8 cellular contexts compared by ENCODE assay signal in genomic region chr3:48989126-48989795, GRCh38. TPM values are rescaled to one million over a fixed set of nuclear protein-coding genes. Genes with fewer than 3 reads are reported as not detected.
DNase-seq lines count a peak whose midpoint lies in the region; ATAC-seq and TF ChIP-seq lines count a peak whose summit lies in the region.

No MANE protein-coding gene starts in this region.

- H3K9me3 ChIP-seq in stomach = no peaks in the 10 kb centered on the region

- peaks cover 21% of the 10 kb centered on the region for H3K36me3 Mint-ChIP-seq in activated CD4-positive, alpha-beta T cell treated with anti-CD3 and anti-CD28 coated beads, Interleukin-2, amount 10 ng/mL, durations not matched to agents 7 days and 5 days (ENCODE audit: low read depth)
- H3K36me3 Mint-ChIP-seq in activated CD4-positive, alpha-beta memory T cell treated with anti-CD3 and anti-CD28 coated beads for 36 hours = peaks cover 15% of the 10 kb centered on the region

- H3K4me1 Mint-ChIP-seq in activated CD4-positive, alpha-beta T cell treated with anti-CD3 and anti-CD28 coated beads, Interleukin-2, amount 10 ng/mL, durations not matched to agents 7 days and 5 days = peaks cover 51% of the 10 kb centered on the region
- H3K4me1 Mint-ChIP-seq in activated CD4-positive, alpha-beta memory T cell treated with anti-CD3 and anti-CD28 coated beads for 36 hours (ENCODE audit: low read depth) = peaks cover 37% of the 10 kb centered on the region

- peaks cover 31 to 51% (median 40%) of the 10 kb centered on the region in 4 donors for H3K4me1 ChIP-seq in stomach

- intact Hi-C loops in activated CD4-positive, alpha-beta memory T cell treated with anti-CD3 and anti-CD28 coated beads for 36 hours (cut with micrococcal nuclease) = loop anchor here (1.0 to 2.0 kb wide), 4 partner anchors 18 to 460 kb away; partner anchors contain the start of genes IMPDH2 and WDR6
- intact Hi-C loops in stomach (cut with DNase I; ENCODE audit: low total_unique reads) = no loop called here

- no peaks in the 10 kb centered on the region for H3K27me3 ChIP-seq in stomach

- H3K27ac Mint-ChIP-seq in activated CD4-positive, alpha-beta T cell treated with anti-CD3 and anti-CD28 coated beads, Interleukin-2, amount 10 ng/mL, durations not matched to agents 7 days and 5 days = peak overlapping the region; percentile 92
- peak overlapping the region; percentile 94 for H3K27ac Mint-ChIP-seq in activated CD4-positive, alpha-beta memory T cell treated with anti-CD3 and anti-CD28 coated beads for 36 hours

- no peaks in the 10 kb centered on the region for H3K27me3 Mint-ChIP-seq in activated CD4-positive, alpha-beta T cell treated with anti-CD3 and anti-CD28 coated beads, Interleukin-2, amount 10 ng/mL, durations not matched to agents 7 days and 5 days
- no peaks in the 10 kb centered on the region for H3K27me3 Mint-ChIP-seq in activated CD4-positive, alpha-beta memory T cell treated with anti-CD3 and anti-CD28 coated beads for 36 hours

- peaks cover 9 to 40% (median 32%) of the 10 kb centered on the region in 4 donors for H3K36me3 ChIP-seq in stomach

- 1 to 12% (median 3%) methylated on average over 8 to 21 of the region's 21 CpGs for WGBS in stomach, 5 donors

- POLR2A ChIA-PET in activated CD4-positive, alpha-beta T cell treated with anti-CD3 and anti-CD28 coated beads, Interleukin-2, amount 10 ng/mL, durations not matched to agents 7 days and 5 days (lab: Charles Lee) = interaction anchor here (1.7 kb wide), 1 partner anchor 18 kb away, joined by 9 read pairs; the partner anchor contains the start of gene WDR6
- POLR2A ChIA-PET in activated CD4-positive, alpha-beta memory T cell treated with anti-CD3 and anti-CD28 coated beads for 36 hours (lab: Charles Lee) = interaction anchor here (0.7 to 4.3 kb wide), 8 partner anchors 18 to 211 kb away, joined by 3 to 46 read pairs (median 6); partner anchors contain the start of genes ARIH2, DALRD3, IMPDH2 and NDUFAF3

- H3K4me3 Mint-ChIP-seq in activated CD4-positive, alpha-beta T cell treated with anti-CD3 and anti-CD28 coated beads, Interleukin-2, amount 10 ng/mL, durations not matched to agents 7 days and 5 days = peak overlapping the region; percentile 87
- peak overlapping the region; percentile 95 for H3K4me3 Mint-ChIP-seq in activated CD4-positive, alpha-beta memory T cell treated with anti-CD3 and anti-CD28 coated beads for 36 hours

- ATAC-seq in HG03139 (IDR thresholded peaks at IDR 0.05; ENCODE audit: unreplicated experiment) (no peak), HG02852 (IDR thresholded peaks at IDR 0.05; ENCODE audit: unreplicated experiment) (no peak)

- peak overlapping the region; percentile 91 to 96 (median 93) for H3K27ac ChIP-seq in stomach

- DNase-seq in activated CD4-positive, alpha-beta T cell treated with anti-CD3 and anti-CD28 coated beads, Interleukin-2, amount 10 ng/mL, durations not matched to agents 7 days and 5 days = no peak
- DNase-seq in activated CD4-positive, alpha-beta T cell treated with anti-CD3 and anti-CD28 coated beads, Interleukin-2, amount 50 U/mL, for 48 hours = no peak
- no peak for DNase-seq in activated CD4-positive, alpha-beta memory T cell treated with anti-CD3 and anti-CD28 coated beads for 36 hours
- no peak for DNase-seq in stomach
- DNase-seq in HuH-7 (ENCODE audit: low spot score) = no peak

- no peak for TF ChIP-seq EP300 in stomach (IDR thresholded peaks at IDR 0.05)

- TF ChIP-seq CTCF in stomach (IDR thresholded peaks at IDR 0.05) = no peak

- TF ChIP-seq POLR2A in stomach (IDR thresholded peaks at IDR 0.05) = no peak

- CTCF ChIA-PET in activated CD4-positive, alpha-beta T cell treated with anti-CD3 and anti-CD28 coated beads, Interleukin-2, amount 10 ng/mL, durations not matched to agents 7 days and 5 days (lab: Charles Lee) = interaction anchor here (0.9 to 3.9 kb wide), 9 partner anchors 15 to 115 kb away, joined by 3 to 23 read pairs (median 6); partner anchors contain the start of genes NDUFAF3, QARS1 and WDR6
- CTCF ChIA-PET in activated CD4-positive, alpha-beta memory T cell treated with anti-CD3 and anti-CD28 coated beads for 36 hours (lab: Charles Lee) = interaction anchor here (0.7 to 6.5 kb wide), 16 partner anchors 12 to 460 kb away, joined by 3 to 88 read pairs (median 12); partner anchors contain the start of genes DALRD3, IMPDH2, NDUFAF3 and QRICH1

- H3K9me3 Mint-ChIP-seq in activated CD4-positive, alpha-beta T cell treated with anti-CD3 and anti-CD28 coated beads, Interleukin-2, amount 10 ng/mL, durations not matched to agents 7 days and 5 days = no peaks in the 10 kb centered on the region
- no peaks in the 10 kb centered on the region for H3K9me3 Mint-ChIP-seq in activated CD4-positive, alpha-beta memory T cell treated with anti-CD3 and anti-CD28 coated beads for 36 hours

- H3K4me3 ChIP-seq in iPS-11a (ENCODE audit: low read depth, low read length) = peak overlapping the region; percentile 82
- H3K4me3 ChIP-seq in stomach = peak overlapping the region; percentile 74 to 99 (median 84)

RNA-seq across cellular contexts. Expression of gene P4HTM, which starts 0.8 kb away (rescaled TPM):
- total RNA-seq in activated CD4-positive, alpha-beta T cell treated with anti-CD3 and anti-CD28 coated beads, Interleukin-2, amount 10 ng/mL, durations not matched to agents 7 days and 5 days = 10 to 100 TPM; 45.3 to 47.6 TPM
- 10 to 100 TPM; 32.7 to 32.8 TPM for total RNA-seq in activated CD4-positive, alpha-beta memory T cell treated with anti-CD3 and anti-CD28 coated beads for 36 hours
- 100 to 1,000 TPM in 3 of 5 donors, 10 to 100 TPM in 2; 34.0 to 383 (median 158) TPM for total RNA-seq in stomach
- 10 to 100 TPM; 19.1 to 49.2 (median 21.2) TPM for polyA plus RNA-seq in stomach

RNA-seq across cellular contexts. Expression of gene WDR6, which starts 17.9 kb away (rescaled TPM):
- 100 to 1,000 TPM; 144 to 157 TPM for total RNA-seq in activated CD4-positive, alpha-beta T cell treated with anti-CD3 and anti-CD28 coated beads, Interleukin-2, amount 10 ng/mL, durations not matched to agents 7 days and 5 days
- 100 to 1,000 TPM; 139 to 144 TPM for total RNA-seq in activated CD4-positive, alpha-beta memory T cell treated with anti-CD3 and anti-CD28 coated beads for 36 hours
- total RNA-seq in stomach = 100 to 1,000 TPM in 4 of 5 donors, 10 to 100 TPM in 1; 51.6 to 184 (median 151) TPM
- polyA plus RNA-seq in stomach = 100 to 1,000 TPM in 1 of 3 donors, 10 to 100 TPM in 2; 59.4 to 133 (median 65.3) TPM

RNA-seq across cellular contexts. Expression of gene DALRD3, which starts 29.1 kb away (rescaled TPM):
- total RNA-seq in activated CD4-positive, alpha-beta T cell treated with anti-CD3 and anti-CD28 coated beads, Interleukin-2, amount 10 ng/mL, durations not matched to agents 7 days and 5 days = 10 to 100 TPM; 20.7 to 22.0 TPM
- total RNA-seq in activated CD4-positive, alpha-beta memory T cell treated with anti-CD3 and anti-CD28 coated beads for 36 hours = 10 to 100 TPM; 26.2 to 26.5 TPM
- 10 to 100 TPM in 4 of 5 donors, 1 to 10 TPM in 1; 2.3 to 74.1 (median 47.1) TPM for total RNA-seq in stomach
- polyA plus RNA-seq in stomach = 10 to 100 TPM; 34.9 to 41.4 (median 35.0) TPM

RNA-seq across cellular contexts. Expression of gene NDUFAF3, which starts 32.7 kb away (rescaled TPM):
- 10 to 100 TPM; 84.5 to 93.2 TPM for total RNA-seq in activated CD4-positive, alpha-beta T cell treated with anti-CD3 and anti-CD28 coated beads, Interleukin-2, amount 10 ng/mL, durations not matched to agents 7 days and 5 days
- 100 to 1,000 TPM; 101 to 106 TPM for total RNA-seq in activated CD4-positive, alpha-beta memory T cell treated with anti-CD3 and anti-CD28 coated beads for 36 hours
- 10 to 100 TPM; 41.3 to 74.8 (median 44.9) TPM for total RNA-seq in stomach
- 100 to 1,000 TPM in 1 of 3 donors, 10 to 100 TPM in 2; 93.3 to 105 (median 94.2) TPM for polyA plus RNA-seq in stomach

RNA-seq across cellular contexts. Expression of gene IMPDH2, which starts 39.9 kb away (rescaled TPM):
- total RNA-seq in activated CD4-positive, alpha-beta T cell treated with anti-CD3 and anti-CD28 coated beads, Interleukin-2, amount 10 ng/mL, durations not matched to agents 7 days and 5 days = 100 to 1,000 TPM; 152 to 159 TPM
- total RNA-seq in activated CD4-positive, alpha-beta memory T cell treated with anti-CD3 and anti-CD28 coated beads for 36 hours = 100 to 1,000 TPM; 430 to 454 TPM
- 100 to 1,000 TPM in 3 of 5 donors, 10 to 100 TPM in 2; 50.4 to 159 (median 107) TPM for total RNA-seq in stomach
- polyA plus RNA-seq in stomach = 100 to 1,000 TPM in 2 of 3 donors, 10 to 100 TPM in 1; 90.9 to 156 (median 107) TPM
